In the genomic region with DNA sequence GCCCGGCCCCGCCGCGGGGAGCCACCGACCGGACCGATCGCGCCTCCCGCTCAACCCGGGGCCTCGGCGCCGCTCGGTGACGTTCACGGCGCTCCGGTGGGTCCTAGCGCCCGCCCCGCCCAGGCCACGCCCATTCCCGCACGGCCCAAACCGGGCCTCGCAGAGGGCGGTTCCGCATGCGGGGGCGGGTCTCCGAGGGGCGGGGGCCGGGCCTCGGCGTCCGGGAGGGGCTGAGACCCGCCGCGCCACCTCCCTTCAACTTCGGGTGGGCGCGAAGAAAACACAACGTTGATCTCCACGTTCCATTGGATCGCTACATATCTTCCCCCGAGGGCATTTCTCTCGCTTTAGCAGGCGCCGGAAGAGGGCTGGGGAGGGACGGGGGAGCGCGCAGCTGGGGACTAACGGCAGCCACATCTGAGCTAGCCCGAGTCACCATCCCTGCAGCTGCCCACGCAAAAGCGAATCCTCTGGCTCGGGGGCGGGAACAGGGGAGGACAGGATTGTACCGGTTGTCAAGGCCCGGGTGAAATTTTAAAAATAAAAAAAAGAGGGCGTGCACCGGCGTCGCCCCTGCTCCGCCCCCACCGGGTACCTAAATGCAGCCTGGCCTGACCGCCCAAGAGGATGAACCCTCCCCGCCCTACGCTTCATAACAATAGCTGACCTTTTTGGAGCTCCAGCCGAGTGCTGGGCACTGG, we compare ENCODE assay signal across 1 cellular context.
A peak's percentile ranks its signal among the peaks of the same experiment; 100 is the strongest.
TF ChIP-seq lines count a peak whose summit lies in the region.

TSS of gene MAD2L2 (minus strand) at position 78 of the 701 bp plus-strand sequence. CDS start 547 bp downstream, outside the sequence.

TF ChIP-seq in GM12878, 131 proteins besides CTCF, POLR2A, EP300 and RAD21 (continued from another document and continues in another):
- TF ChIP-seq ATF3 (IDR thresholded peaks at IDR 0.05; ENCODE audit: borderline replicate concordance, extremely low read depth, low read depth, low read length) (no peak), SMARCA5 (IDR thresholded peaks at IDR 0.05) (peak; percentile 58; the same call in 1 of the 2 replicates), MTA3 (IDR thresholded peaks at IDR 0.05; ENCODE audit: borderline replicate concordance, low read length) (no peak), NRF1 (conservative IDR thresholded peaks at IDR 0.05; ENCODE audit: low read depth, low read length) (no peak), NFYA (IDR thresholded peaks at IDR 0.05; ENCODE audit: borderline replicate concordance, low read depth, low read length) (no peak), TARDBP (IDR thresholded peaks at IDR 0.05; ENCODE audit: borderline replicate concordance) (0 out of 2 replicates have a peak, but pooled peaks have one; percentile 68), NR2C2 (IDR thresholded peaks at IDR 0.05; ENCODE audit: borderline replicate concordance, control insufficient read depth, insufficient read length, low read depth) (no peak), CBX5 (IDR thresholded peaks at IDR 0.05; ENCODE audit: low read depth) (no peak), BCL11A (IDR thresholded peaks at IDR 0.05; ENCODE audit: low read depth, low read length) (no peak), SPI1 (IDR thresholded peaks at IDR 0.05; ENCODE audit: borderline replicate concordance, insufficient read depth, low read depth, low read length) (no peak), MXI1 (IDR thresholded peaks at IDR 0.05; ENCODE audit: low read depth, low read length) (no peak), USF1 (IDR thresholded peaks at IDR 0.05; ENCODE audit: borderline replicate concordance, extremely low read length, insufficient read depth, low read depth, low read length) (no peak), JUNB (IDR thresholded peaks at IDR 0.05) (no peak), JUND (IDR thresholded peaks at IDR 0.05; ENCODE audit: low read depth, low read length) (no peak), SIX5 (IDR thresholded peaks at IDR 0.05; ENCODE audit: low read depth, low read length, severe bottlenecking) (peak; percentile 17), IKZF1 (conservative IDR thresholded peaks at IDR 0.05) (peak; percentile 56), YBX1 (IDR thresholded peaks at IDR 0.05) (no peak), TAF1 (IDR thresholded peaks at IDR 0.05; ENCODE audit: borderline replicate concordance, low read depth, low read length) (no peak), POLR2AphosphoS2 (IDR thresholded peaks at IDR 0.05; ENCODE audit: low read depth, low read length) (no peak; the same call in 1 of the 2 replicates), PAX8 (IDR thresholded peaks at IDR 0.05) (no peak), CHD4 (IDR thresholded peaks at IDR 0.05) (no peak), CBFB (IDR thresholded peaks at IDR 0.05; ENCODE audit: low read depth) (no peak), ETV6 (conservative IDR thresholded peaks at IDR 0.05 in 1 of 2, IDR thresholded peaks at IDR 0.05 in 1 of 2; ENCODE audit: borderline replicate concordance in 1 of 2, low read depth in 1 of 2) (no peak), PML (IDR thresholded peaks at IDR 0.05; ENCODE audit: low read length) (no peak), CREB1 (IDR thresholded peaks at IDR 0.05; ENCODE audit: low read depth) (peak; percentile 95), ZSCAN29 (IDR thresholded peaks at IDR 0.05) (no peak), ZNF384 (IDR thresholded peaks at IDR 0.05; ENCODE audit: borderline replicate concordance, low read depth, low read length) (no peak; the same call in 1 of the 2 replicates), NBN (IDR thresholded peaks at IDR 0.05) (peak; percentile 23; the same call in 1 of the 2 replicates), ZBED1 (IDR thresholded peaks at IDR 0.05; ENCODE audit: borderline replicate concordance) (no peak), CREM (IDR thresholded peaks at IDR 0.05; ENCODE audit: low read depth) (peak; percentile 96), NR2C1 (IDR thresholded peaks at IDR 0.05) (peak; percentile 38; the same call in 1 of the 2 replicates), E2F4 (IDR thresholded peaks at IDR 0.05; ENCODE audit: low read depth, low read length) (no peak)
- TF ChIP-seq, protein P1, sequence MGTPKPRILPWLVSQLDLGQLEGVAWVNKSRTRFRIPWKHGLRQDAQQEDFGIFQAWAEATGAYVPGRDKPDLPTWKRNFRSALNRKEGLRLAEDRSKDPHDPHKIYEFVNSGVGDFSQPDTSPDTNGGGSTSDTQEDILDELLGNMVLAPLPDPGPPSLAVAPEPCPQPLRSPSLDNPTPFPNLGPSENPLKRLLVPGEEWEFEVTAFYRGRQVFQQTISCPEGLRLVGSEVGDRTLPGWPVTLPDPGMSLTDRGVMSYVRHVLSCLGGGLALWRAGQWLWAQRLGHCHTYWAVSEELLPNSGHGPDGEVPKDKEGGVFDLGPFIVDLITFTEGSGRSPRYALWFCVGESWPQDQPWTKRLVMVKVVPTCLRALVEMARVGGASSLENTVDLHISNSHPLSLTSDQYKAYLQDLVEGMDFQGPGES (IDR thresholded peaks at IDR 0.05), result no peak
- TF ChIP-seq, protein P2, sequence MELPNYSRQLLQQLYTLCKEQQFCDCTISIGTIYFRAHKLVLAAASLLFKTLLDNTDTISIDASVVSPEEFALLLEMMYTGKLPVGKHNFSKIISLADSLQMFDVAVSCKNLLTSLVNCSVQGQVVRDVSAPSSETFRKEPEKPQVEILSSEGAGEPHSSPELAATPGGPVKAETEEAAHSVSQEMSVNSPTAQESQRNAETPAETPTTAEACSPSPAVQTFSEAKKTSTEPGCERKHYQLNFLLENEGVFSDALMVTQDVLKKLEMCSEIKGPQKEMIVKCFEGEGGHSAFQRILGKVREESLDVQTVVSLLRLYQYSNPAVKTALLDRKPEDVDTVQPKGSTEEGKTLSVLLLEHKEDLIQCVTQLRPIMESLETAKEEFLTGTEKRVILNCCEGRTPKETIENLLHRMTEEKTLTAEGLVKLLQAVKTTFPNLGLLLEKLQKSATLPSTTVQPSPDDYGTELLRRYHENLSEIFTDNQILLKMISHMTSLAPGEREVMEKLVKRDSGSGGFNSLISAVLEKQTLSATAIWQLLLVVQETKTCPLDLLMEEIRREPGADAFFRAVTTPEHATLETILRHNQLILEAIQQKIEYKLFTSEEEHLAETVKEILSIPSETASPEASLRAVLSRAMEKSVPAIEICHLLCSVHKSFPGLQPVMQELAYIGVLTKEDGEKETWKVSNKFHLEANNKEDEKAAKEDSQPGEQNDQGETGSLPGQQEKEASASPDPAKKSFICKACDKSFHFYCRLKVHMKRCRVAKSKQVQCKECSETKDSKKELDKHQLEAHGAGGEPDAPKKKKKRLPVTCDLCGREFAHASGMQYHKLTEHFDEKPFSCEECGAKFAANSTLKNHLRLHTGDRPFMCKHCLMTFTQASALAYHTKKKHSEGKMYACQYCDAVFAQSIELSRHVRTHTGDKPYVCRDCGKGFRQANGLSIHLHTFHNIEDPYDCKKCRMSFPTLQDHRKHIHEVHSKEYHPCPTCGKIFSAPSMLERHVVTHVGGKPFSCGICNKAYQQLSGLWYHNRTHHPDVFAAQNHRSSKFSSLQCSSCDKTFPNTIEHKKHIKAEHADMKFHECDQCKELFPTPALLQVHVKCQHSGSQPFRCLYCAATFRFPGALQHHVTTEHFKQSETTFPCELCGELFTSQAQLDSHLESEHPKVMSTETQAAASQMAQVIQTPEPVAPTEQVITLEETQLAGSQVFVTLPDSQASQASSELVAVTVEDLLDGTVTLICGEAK (IDR thresholded peaks at IDR 0.05; ENCODE audit: borderline replicate concordance), result no peak
- TF ChIP-seq, protein P3, sequence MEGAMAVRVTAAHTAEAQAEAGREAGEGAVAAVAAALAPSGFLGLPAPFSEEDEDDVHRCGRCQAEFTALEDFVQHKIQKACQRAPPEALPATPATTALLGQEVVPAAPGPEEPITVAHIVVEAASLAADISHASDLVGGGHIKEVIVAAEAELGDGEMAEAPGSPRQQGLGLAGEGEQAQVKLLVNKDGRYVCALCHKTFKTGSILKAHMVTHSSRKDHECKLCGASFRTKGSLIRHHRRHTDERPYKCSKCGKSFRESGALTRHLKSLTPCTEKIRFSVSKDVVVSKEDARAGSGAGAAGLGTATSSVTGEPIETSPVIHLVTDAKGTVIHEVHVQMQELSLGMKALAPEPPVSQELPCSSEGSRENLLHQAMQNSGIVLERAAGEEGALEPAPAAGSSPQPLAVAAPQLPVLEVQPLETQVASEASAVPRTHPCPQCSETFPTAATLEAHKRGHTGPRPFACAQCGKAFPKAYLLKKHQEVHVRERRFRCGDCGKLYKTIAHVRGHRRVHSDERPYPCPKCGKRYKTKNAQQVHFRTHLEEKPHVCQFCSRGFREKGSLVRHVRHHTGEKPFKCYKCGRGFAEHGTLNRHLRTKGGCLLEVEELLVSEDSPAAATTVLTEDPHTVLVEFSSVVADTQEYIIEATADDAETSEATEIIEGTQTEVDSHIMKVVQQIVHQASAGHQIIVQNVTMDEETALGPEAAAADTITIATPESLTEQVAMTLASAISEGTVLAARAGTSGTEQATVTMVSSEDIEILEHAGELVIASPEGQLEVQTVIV (IDR thresholded peaks at IDR 0.05; ENCODE audit: borderline replicate concordance, partially characterized antibody), result no peak
- TF ChIP-seq, protein P4, sequence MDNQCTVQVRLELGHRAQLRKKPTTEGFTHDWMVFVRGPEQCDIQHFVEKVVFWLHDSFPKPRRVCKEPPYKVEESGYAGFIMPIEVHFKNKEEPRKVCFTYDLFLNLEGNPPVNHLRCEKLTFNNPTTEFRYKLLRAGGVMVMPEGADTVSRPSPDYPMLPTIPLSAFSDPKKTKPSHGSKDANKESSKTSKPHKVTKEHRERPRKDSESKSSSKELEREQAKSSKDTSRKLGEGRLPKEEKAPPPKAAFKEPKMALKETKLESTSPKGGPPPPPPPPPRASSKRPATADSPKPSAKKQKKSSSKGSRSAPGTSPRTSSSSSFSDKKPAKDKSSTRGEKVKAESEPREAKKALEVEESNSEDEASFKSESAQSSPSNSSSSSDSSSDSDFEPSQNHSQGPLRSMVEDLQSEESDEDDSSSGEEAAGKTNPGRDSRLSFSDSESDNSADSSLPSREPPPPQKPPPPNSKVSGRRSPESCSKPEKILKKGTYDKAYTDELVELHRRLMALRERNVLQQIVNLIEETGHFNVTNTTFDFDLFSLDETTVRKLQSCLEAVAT (IDR thresholded peaks at IDR 0.05), result no peak
- TF ChIP-seq, protein P5, sequence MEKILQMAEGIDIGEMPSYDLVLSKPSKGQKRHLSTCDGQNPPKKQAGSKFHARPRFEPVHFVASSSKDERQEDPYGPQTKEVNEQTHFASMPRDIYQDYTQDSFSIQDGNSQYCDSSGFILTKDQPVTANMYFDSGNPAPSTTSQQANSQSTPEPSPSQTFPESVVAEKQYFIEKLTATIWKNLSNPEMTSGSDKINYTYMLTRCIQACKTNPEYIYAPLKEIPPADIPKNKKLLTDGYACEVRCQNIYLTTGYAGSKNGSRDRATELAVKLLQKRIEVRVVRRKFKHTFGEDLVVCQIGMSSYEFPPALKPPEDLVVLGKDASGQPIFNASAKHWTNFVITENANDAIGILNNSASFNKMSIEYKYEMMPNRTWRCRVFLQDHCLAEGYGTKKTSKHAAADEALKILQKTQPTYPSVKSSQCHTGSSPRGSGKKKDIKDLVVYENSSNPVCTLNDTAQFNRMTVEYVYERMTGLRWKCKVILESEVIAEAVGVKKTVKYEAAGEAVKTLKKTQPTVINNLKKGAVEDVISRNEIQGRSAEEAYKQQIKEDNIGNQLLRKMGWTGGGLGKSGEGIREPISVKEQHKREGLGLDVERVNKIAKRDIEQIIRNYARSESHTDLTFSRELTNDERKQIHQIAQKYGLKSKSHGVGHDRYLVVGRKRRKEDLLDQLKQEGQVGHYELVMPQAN (conservative IDR thresholded peaks at IDR 0.05), result no peak; the same call in none of the 2 replicates
- TF ChIP-seq, protein P6, sequence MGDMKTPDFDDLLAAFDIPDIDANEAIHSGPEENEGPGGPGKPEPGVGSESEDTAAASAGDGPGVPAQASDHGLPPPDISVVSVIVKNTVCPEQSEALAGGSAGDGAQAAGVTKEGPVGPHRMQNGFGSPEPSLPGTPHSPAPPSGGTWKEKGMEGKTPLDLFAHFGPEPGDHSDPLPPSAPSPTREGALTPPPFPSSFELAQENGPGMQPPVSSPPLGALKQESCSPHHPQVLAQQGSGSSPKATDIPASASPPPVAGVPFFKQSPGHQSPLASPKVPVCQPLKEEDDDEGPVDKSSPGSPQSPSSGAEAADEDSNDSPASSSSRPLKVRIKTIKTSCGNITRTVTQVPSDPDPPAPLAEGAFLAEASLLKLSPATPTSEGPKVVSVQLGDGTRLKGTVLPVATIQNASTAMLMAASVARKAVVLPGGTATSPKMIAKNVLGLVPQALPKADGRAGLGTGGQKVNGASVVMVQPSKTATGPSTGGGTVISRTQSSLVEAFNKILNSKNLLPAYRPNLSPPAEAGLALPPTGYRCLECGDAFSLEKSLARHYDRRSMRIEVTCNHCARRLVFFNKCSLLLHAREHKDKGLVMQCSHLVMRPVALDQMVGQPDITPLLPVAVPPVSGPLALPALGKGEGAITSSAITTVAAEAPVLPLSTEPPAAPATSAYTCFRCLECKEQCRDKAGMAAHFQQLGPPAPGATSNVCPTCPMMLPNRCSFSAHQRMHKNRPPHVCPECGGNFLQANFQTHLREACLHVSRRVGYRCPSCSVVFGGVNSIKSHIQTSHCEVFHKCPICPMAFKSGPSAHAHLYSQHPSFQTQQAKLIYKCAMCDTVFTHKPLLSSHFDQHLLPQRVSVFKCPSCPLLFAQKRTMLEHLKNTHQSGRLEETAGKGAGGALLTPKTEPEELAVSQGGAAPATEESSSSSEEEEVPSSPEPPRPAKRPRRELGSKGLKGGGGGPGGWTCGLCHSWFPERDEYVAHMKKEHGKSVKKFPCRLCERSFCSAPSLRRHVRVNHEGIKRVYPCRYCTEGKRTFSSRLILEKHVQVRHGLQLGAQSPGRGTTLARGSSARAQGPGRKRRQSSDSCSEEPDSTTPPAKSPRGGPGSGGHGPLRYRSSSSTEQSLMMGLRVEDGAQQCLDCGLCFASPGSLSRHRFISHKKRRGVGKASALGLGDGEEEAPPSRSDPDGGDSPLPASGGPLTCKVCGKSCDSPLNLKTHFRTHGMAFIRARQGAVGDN (IDR thresholded peaks at IDR 0.05), result no peak
